In genomic region chr9:33117306-33117705, GRCh38 we compare ENCODE assay signal across 1 cellular context.
TF ChIP-seq lines count a peak whose summit lies in the region.

No MANE protein-coding gene starts in this region.

TF ChIP-seq in GM23338, 12 proteins besides CTCF, POLR2A, EP300 and RAD21 (continued from another document):
- no peak for TF ChIP-seq ZNF462 (CRISPR knock-in tag; IDR thresholded peaks at IDR 0.05)
- no peak for TF ChIP-seq REST (IDR thresholded peaks at IDR 0.05; ENCODE audit: unreplicated experiment)
